ENCODE assay signal across 30 cellular contexts in the genomic region with DNA sequence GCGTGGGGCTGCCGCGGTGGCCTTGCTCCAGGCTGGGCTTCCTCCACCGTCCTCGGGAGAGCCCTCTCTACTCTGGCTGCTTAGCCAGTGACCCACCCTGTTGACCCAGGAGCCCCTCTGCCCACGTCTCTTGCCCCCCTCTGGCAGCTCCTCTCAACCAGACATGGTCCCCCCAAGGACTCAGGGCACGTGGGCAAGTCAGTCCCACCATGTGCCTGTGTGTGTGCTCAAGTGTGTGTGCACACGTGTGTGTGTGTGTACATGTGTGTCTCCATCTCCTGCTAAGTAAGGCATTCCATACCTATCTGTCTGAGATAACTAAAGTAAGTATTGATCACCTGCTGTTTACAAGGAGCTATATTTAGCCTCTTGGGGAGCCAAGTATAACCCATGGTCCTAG.
"Had no signal": no experiment of that assay in that cellular context is flagged by ENCODE, and none has a peak within 500 bp of the region (broad histone marks: within the 10 kb centered on the region; RNA-seq: fewer than 3 reads in every experiment).

No MANE protein-coding gene starts in this region.

- ATAC-seq: activated T-cell treated with anti-CD3 and anti-CD28 coated beads, Interleukin-2, amount 50 U/mL, for 4 hours; activated T-helper 17 cell treated with anti-CD3 and anti-CD28 coated beads, Interleukin-2, amount 50 U/mL, for 72 hours; gastroesophageal sphincter had no signal

- H3K36me3 Mint-ChIP-seq: activated naive CD8-positive, alpha-beta T cell had no signal

- H3K27me3 Mint-ChIP-seq: activated naive CD8-positive, alpha-beta T cell had no signal

- FAIRE-seq: astrocyte, bronchial epithelial cell, endometrium, endothelial cell of umbilical vein had no signal

- H3K4me1 Mint-ChIP-seq: activated CD4-positive, alpha-beta memory T cell treated with anti-CD3 and anti-CD28 coated beads, Interleukin-2, amount 10 ng/mL, durations not matched to agents 7 days and 5 days; activated CD4-positive, alpha-beta T cell treated with anti-CD3 and anti-CD28 coated beads, Interleukin-2, amount 10 ng/mL, durations not matched to agents 7 days and 5 days; activated T-helper 17 cell treated with anti-CD3 and anti-CD28 coated beads, Interleukin-2, amount 50 U/mL, for 72 hours had no signal

- H3K9me3 ChIP-seq: colonic mucosa, esophagus squamous epithelium, gastroesophageal sphincter had no signal

- DNase-seq: activated CD4-positive, alpha-beta memory T cell treated with anti-CD3 and anti-CD28 coated beads, Interleukin-2, amount 10 ng/mL, durations not matched to agents 7 days and 5 days; activated CD4-positive, alpha-beta T cell treated with anti-CD3 and anti-CD28 coated beads for 1 hour; activated CD4-positive, alpha-beta T cell treated with anti-CD3 and anti-CD28 coated beads for 4 hours; activated CD4-positive, alpha-beta T cell treated with anti-CD3 and anti-CD28 coated beads, Interleukin-2, amount 10 ng/mL, durations not matched to agents 7 days and 5 days; activated CD4-positive, alpha-beta T cell treated with anti-CD3 and anti-CD28 coated beads, Interleukin-2, amount 50 U/mL, for 4 hours; activated CD8-positive, alpha-beta memory T cell treated with anti-CD3 and anti-CD28 coated beads, Interleukin-2, amount 50 U/mL, for 48 hours; activated effector memory CD4-positive, alpha-beta T cell treated with Interleukin-2 at 50 U/mL for 16 hours; activated gamma-delta T cell treated with Interleukin-2 at 50 U/mL for 16 hours; activated naive CD4-positive, alpha-beta T cell treated with anti-CD3 and anti-CD28 coated beads, Interleukin-2, amount 50 U/mL, for 16 hours; activated naive CD4-positive, alpha-beta T cell treated with Interleukin-2 at 50 U/mL for 16 hours; activated T-cell treated with anti-CD3 and anti-CD28 coated beads for 4 hours; activated T-cell treated with anti-CD3 and anti-CD28 coated beads, Interleukin-2, amount 50 U/mL, for 4 hours; amniotic stem cell; anterior cingulate cortex; brain microvascular endothelial cell; central memory CD4-positive, alpha-beta T cell; cerebellar nuclear complex; colonic mucosa; effector CD8-positive, alpha-beta T cell; esophagus squamous epithelium; foreskin melanocyte; T-helper 2 cell had no signal

- H3K9me3 Mint-ChIP-seq: activated CD4-positive, alpha-beta memory T cell treated with anti-CD3 and anti-CD28 coated beads, Interleukin-2, amount 10 ng/mL, durations not matched to agents 7 days and 5 days; activated CD4-positive, alpha-beta T cell treated with anti-CD3 and anti-CD28 coated beads, Interleukin-2, amount 10 ng/mL, durations not matched to agents 7 days and 5 days; activated T-cell treated with anti-CD3 and anti-CD28 coated beads, Interleukin-2, amount 50 U/mL, for 4 hours; activated T-helper 17 cell treated with anti-CD3 and anti-CD28 coated beads, Interleukin-2, amount 50 U/mL, for 72 hours had no signal

- H3K4me3 Mint-ChIP-seq: activated CD4-positive, alpha-beta memory T cell treated with anti-CD3 and anti-CD28 coated beads, Interleukin-2, amount 10 ng/mL, durations not matched to agents 7 days and 5 days; activated CD4-positive, alpha-beta T cell treated with anti-CD3 and anti-CD28 coated beads, Interleukin-2, amount 10 ng/mL, durations not matched to agents 7 days and 5 days; activated naive CD8-positive, alpha-beta T cell; activated T-cell treated with anti-CD3 and anti-CD28 coated beads, Interleukin-2, amount 50 U/mL, for 4 hours; activated T-helper 17 cell treated with anti-CD3 and anti-CD28 coated beads, Interleukin-2, amount 50 U/mL, for 72 hours had no signal

- H3K4me3 ChIP-seq: colonic mucosa, esophagus squamous epithelium, gastroesophageal sphincter had no signal

- H3K36me3 ChIP-seq: brain microvascular endothelial cell, colonic mucosa, esophagus squamous epithelium, gastroesophageal sphincter had no signal

- H3K27me3 ChIP-seq: brain microvascular endothelial cell, colonic mucosa, esophagus squamous epithelium, gastroesophageal sphincter had no signal

- H3K27ac ChIP-seq: brain microvascular endothelial cell, colonic mucosa, epithelial cell of prostate, esophagus squamous epithelium had no signal

- H3K27ac Mint-ChIP-seq: activated CD4-positive, alpha-beta memory T cell treated with anti-CD3 and anti-CD28 coated beads, Interleukin-2, amount 10 ng/mL, durations not matched to agents 7 days and 5 days; activated CD4-positive, alpha-beta T cell treated with anti-CD3 and anti-CD28 coated beads, Interleukin-2, amount 10 ng/mL, durations not matched to agents 7 days and 5 days; activated naive CD8-positive, alpha-beta T cell; activated T-helper 17 cell treated with anti-CD3 and anti-CD28 coated beads, Interleukin-2, amount 50 U/mL, for 72 hours had no signal
